ENCODE assay signal across 8 cellular contexts in genomic region chr5:2739360-2740050, GRCh38. TPM values are rescaled to one million over a fixed set of nuclear protein-coding genes. Genes with fewer than 3 reads are reported as not detected.
DNase-seq lines count a peak whose midpoint lies in the region; TF ChIP-seq lines count a peak whose summit lies in the region.

No MANE protein-coding gene starts in this region.

- peaks cover 67% of the 10 kb centered on the region for H3K27me3 Mint-ChIP-seq in activated T-cell treated with anti-CD3 and anti-CD28 coated beads, Interleukin-2, amount 50 U/mL, for 24 hours

- no peaks in the 10 kb centered on the region for H4K20me1 ChIP-seq in GM23248 (ENCODE audit: insufficient read depth)

- H3K4me3 ChIP-seq in GM23248 = peak overlapping the region; percentile 77
- peak overlapping the region; percentile 24 for H3K4me3 ChIP-seq in brain microvascular endothelial cell (ENCODE audit: low read depth, low read length)
- H3K4me3 ChIP-seq in iPS-18a (ENCODE audit: low read length) = peak overlapping the region; percentile 12
- H3K4me3 ChIP-seq in skeletal muscle tissue (ENCODE audit: low read length in 3 of 3) = peak overlapping the region in 2 of 3 donors; percentile 40 to 49

- H3K9me3 ChIP-seq in GM23248 (ENCODE audit: low read depth) (no peaks in the 10 kb centered on the region), iPS-18a (ENCODE audit: control insufficient read depth, low read depth, low read length) (no peaks in the 10 kb centered on the region), skeletal muscle tissue (ENCODE audit: control insufficient read depth in 3 of 3, low read length in 3 of 3) (peaks cover 0 to 3% (median under 1%) of the 10 kb centered on the region in 3 donors)

- no peak overlapping the region for H3K4me3 Mint-ChIP-seq in activated T-cell treated with anti-CD3 and anti-CD28 coated beads, Interleukin-2, amount 50 U/mL, for 24 hours

- H3K36me3 Mint-ChIP-seq in activated T-cell treated with anti-CD3 and anti-CD28 coated beads, Interleukin-2, amount 50 U/mL, for 24 hours (ENCODE audit: low read depth) = no peaks in the 10 kb centered on the region

- no peak overlapping the region for H3K27ac Mint-ChIP-seq in activated T-cell treated with anti-CD3 and anti-CD28 coated beads, Interleukin-2, amount 50 U/mL, for 24 hours

- no peaks in the 10 kb centered on the region for H3K9me2 ChIP-seq in GM23248 (ENCODE audit: insufficient read depth)

- in situ Hi-C loops in GM23248 (cut with MboI) = loop anchor here (25.0 kb wide), 1 partner anchor 977 kb away; no protein-coding TSS in a partner anchor
- in situ Hi-C loops in brain microvascular endothelial cell (cut with HindIII; ENCODE audit: low pct_ligation_motif_present, low sequenced_read_pairs) = no loop called here

- peak overlapping the region; percentile 83 for H2AFZ ChIP-seq in GM23248

- H3K27me3 ChIP-seq in GM23248 (replicated peaks; ENCODE audit: insufficient read depth) (no peaks in the 10 kb centered on the region), brain microvascular endothelial cell (replicated peaks) (peaks cover 38% of the 10 kb centered on the region), iPS-18a (ENCODE audit: control insufficient read depth, insufficient read depth, low read length) (peaks cover 80% of the 10 kb centered on the region), skeletal muscle tissue (ENCODE audit: control insufficient read depth in 3 of 3, insufficient read depth in 3 of 3, low read length in 3 of 3) (peaks cover 53 to 78% (median 62%) of the 10 kb centered on the region in 3 donors)

- H3K4me2 ChIP-seq in GM23248 (ENCODE audit: unreplicated experiment) = peak overlapping the region; percentile 97

- no peaks in the 10 kb centered on the region for H3K9me3 Mint-ChIP-seq in activated T-cell treated with anti-CD3 and anti-CD28 coated beads, Interleukin-2, amount 50 U/mL, for 24 hours

- H3K79me2 ChIP-seq in GM23248 (ENCODE audit: insufficient read depth) = peaks cover 59% of the 10 kb centered on the region

- 1% methylated on average over 33 to 66 of the region's 68 CpGs for WGBS in GM23248 (ENCODE audit: low coverage in 1 of 2, low lambda C conversion rate in 2 of 2, missing lambda C conversion rate in 2 of 2), 2 experiments

- no peaks in the 10 kb centered on the region for H3K36me3 ChIP-seq in GM23248 (ENCODE audit: low read depth)
- H3K36me3 ChIP-seq in brain microvascular endothelial cell (replicated peaks) = no peaks in the 10 kb centered on the region
- peaks cover 12% of the 10 kb centered on the region for H3K36me3 ChIP-seq in iPS-18a (ENCODE audit: control insufficient read depth, low read depth, low read length)
- H3K36me3 ChIP-seq in skeletal muscle tissue (ENCODE audit: control insufficient read depth in 3 of 3, insufficient read depth in 3 of 3, low read length in 3 of 3) = no peaks in the 10 kb centered on the region

- H3K9ac ChIP-seq in GM23248 (peak overlapping the region; percentile 92), iPS-18a (ENCODE audit: low read length) (no peak overlapping the region), skeletal muscle tissue (ENCODE audit: low read depth in 1 of 3, low read length in 3 of 3) (no peak overlapping the region)

- H3K4me1 Mint-ChIP-seq in activated T-cell treated with anti-CD3 and anti-CD28 coated beads, Interleukin-2, amount 50 U/mL, for 24 hours (ENCODE audit: low read depth) = no peaks in the 10 kb centered on the region

- H3K27ac ChIP-seq in GM23248 = peak overlapping the region; percentile 84
- H3K27ac ChIP-seq in brain microvascular endothelial cell = no peak overlapping the region
- no peak overlapping the region for H3K27ac ChIP-seq in iPS-18a (ENCODE audit: low read length)
- H3K27ac ChIP-seq in skeletal muscle tissue (ENCODE audit: low read depth, low read length) = no peak overlapping the region

- H3F3A ChIP-seq in GM23248 (ENCODE audit: insufficient read depth) = peaks cover 18% of the 10 kb centered on the region; the same call in 1 of the 2 replicates

- no peak for TF ChIP-seq CTCF in brain microvascular endothelial cell (IDR thresholded peaks at IDR 0.05; ENCODE audit: low read depth, low read length, missing control alignments)

- H3K4me1 ChIP-seq in GM23248 (ENCODE audit: insufficient read depth) = peaks cover 43% of the 10 kb centered on the region
- peaks cover 7% of the 10 kb centered on the region for H3K4me1 ChIP-seq in iPS-18a (ENCODE audit: control insufficient read depth, low read depth, low read length)
- H3K4me1 ChIP-seq in skeletal muscle tissue (ENCODE audit: control insufficient read depth in 3 of 3, insufficient read depth in 3 of 3, low read length in 3 of 3) = peaks cover 0 to 6% (median 4%) of the 10 kb centered on the region in 3 donors

- DNase-seq in GM23248 (peak; percentile 85), brain microvascular endothelial cell (no peak), NCI-H2029 (lab: John Stamatoyannopoulos, UW) (no peak), DMS 273 (lab: John Stamatoyannopoulos, UW; ENCODE audit: unreplicated experiment) (no peak), germinal center (ENCODE audit: low spot score) (no peak)
- DNase-seq in activated T-cell treated with anti-CD3 and anti-CD28 coated beads, Interleukin-2, amount 50 U/mL, for 24 hours = no peak

RNA-seq across cellular contexts. Expression of gene IRX2, which starts 12.0 kb away (rescaled TPM):
- total RNA-seq in GM23248 (2014; rRNA removed; shearing (Covaris generic)) = 30.6 and 38.1 TPM in 2 replicates
- polyA plus RNA-seq in GM23248 (2016; fragmentation: Nextera tagmentation; extraction: Ambion mirVana) = 6.1 TPM in 2 replicates
- total RNA-seq in skeletal muscle tissue = 0.52 TPM

Comparison
In these comparisons a context has a peak if more than half of its experiments do, and no peak if none do; other contexts are left out.
1. H3K4me3 ChIP-seq: peak in every context shown above with its lines; median percentile 77 in GM23248; 44 in skeletal muscle tissue; 24 in brain microvascular endothelial cell; 12 in iPS-18a.
2. RNA of gene IRX2, which starts 12.0 kb away (total RNA-seq): 30.6 to 38.1 TPM in GM23248; 0.52 TPM in skeletal muscle tissue (single experiment); every median in the first group is over 10 times any median in the second.